Comparison of ENCODE assay signal across 9 cellular contexts in the genomic region with DNA sequence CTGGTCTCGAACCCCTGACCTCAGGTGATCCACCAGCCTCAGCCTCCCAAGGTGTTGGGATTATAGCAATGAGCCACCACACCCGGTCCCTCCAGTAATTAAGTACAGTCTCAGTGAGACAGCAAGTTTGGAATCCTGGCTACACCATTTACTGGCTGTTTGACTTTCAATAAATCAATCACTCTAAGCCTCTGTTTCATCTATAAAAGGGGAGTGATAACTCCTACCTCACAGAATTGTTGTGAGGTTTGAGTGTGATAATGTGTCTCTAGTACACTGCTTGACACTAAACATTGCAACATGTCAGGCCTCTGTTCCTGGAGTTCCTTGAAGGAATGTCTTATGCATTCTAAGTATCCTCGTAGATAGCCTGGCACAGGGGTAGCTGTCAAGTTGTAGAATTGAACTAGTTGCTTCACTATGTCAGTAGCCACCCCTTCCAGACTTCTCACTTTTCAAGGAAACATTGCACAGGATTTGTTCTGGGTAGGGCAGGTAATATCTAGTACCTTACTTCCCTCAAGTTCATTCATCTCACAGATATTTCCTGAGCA. TPM values are rescaled to one million over a fixed set of nuclear protein-coding genes. Genes with fewer than 3 reads are reported as not detected.
A peak's percentile ranks its signal among the peaks of the same experiment; 100 is the strongest.
DNase-seq lines count a peak whose midpoint lies in the region; ATAC-seq, FAIRE-seq and TF ChIP-seq lines count a peak whose summit lies in the region.
"Had no signal": no experiment of that assay in that cellular context is flagged by ENCODE, and none has a peak within 500 bp of the region (broad histone marks: within the 10 kb centered on the region; RNA-seq: fewer than 3 reads in every experiment).

No MANE protein-coding gene starts in this region.

- CTCF ChIA-PET in Panc1 (lab: Charles Lee): no interaction called here

- H3K4me3 ChIP-seq in Panc1 (ENCODE audit: low read depth in 2 of 2, low read length in 2 of 2) (peak overlapping the region; percentile 60 to 85), epithelial cell of proximal tubule (ENCODE audit: low read depth, low read length) (peak overlapping the region; percentile 78), retinal pigment epithelial cell (ENCODE audit: low read length) (peak overlapping the region; percentile 59)

- ATAC-seq in Panc1: no peak
- ATAC-seq in GM21367 (IDR thresholded peaks at IDR 0.05; ENCODE audit: unreplicated experiment): no peak

- H3K36me3 ChIP-seq in ES-I3 (ENCODE audit: insufficient read depth, low read length) (no peaks in the 10 kb centered on the region), Panc1 (ENCODE audit: control insufficient read depth, insufficient read depth, low read length) (no peaks in the 10 kb centered on the region)

- H3K27ac ChIP-seq in Panc1 (ENCODE audit: low read length): peak overlapping the region; percentile 95

- DNase-seq in Panc1 (ENCODE audit: low read depth, low spot score): no peak
- DNase-seq in epithelial cell of proximal tubule (ENCODE audit: low read depth): no peak
- DNase-seq in retinal pigment epithelial cell (ENCODE audit: low read depth): no peak
- no peak for DNase-seq in islet precursor cell
- DNase-seq in frontal cortex (ENCODE audit: low spot score in 2 of 2): no peak
- DNase-seq in stimulated activated CD4-positive, alpha-beta T cell treated with anti-CD3 and anti-CD28 coated beads, Interleukin-4, amount 100 ng/mL, for 1 hour: no peak

- TSS peak; percentile 70 for BruUV-seq in Panc1 (replicated peaks; lab: Mats Ljungman, UMichigan)

- TF ChIP-seq CTCF in Panc1 (IDR thresholded peaks at IDR 0.05): no peak
- no peak for TF ChIP-seq CTCF in epithelial cell of proximal tubule (conservative IDR thresholded peaks at IDR 0.05; ENCODE audit: low read depth, low read length)
- no peak for TF ChIP-seq CTCF in retinal pigment epithelial cell (conservative IDR thresholded peaks at IDR 0.05; ENCODE audit: low read depth, low read length)

- H3K9me3 ChIP-seq in ES-I3 (ENCODE audit: control insufficient read depth, insufficient read depth, low read length) (no peaks in the 10 kb centered on the region), Panc1 (ENCODE audit: control insufficient read depth, insufficient read depth, low read depth, low read length) (no peaks in the 10 kb centered on the region)

- in situ Hi-C loops in Panc1 (cut with HindIII; ENCODE audit: low pct_unique_long_range_greater_than_20kb, low sequenced_read_pairs): no loop called here

- intact Hi-C loops in Panc1 (cut with micrococcal nuclease; ENCODE audit: unreplicated experiment): no loop called here

- POLR2A ChIA-PET in Panc1 (lab: Charles Lee): no interaction called here

- H3K27me3 ChIP-seq in Panc1 (ENCODE audit: control insufficient read depth, insufficient read depth, low read length): no peaks in the 10 kb centered on the region

- no peak for FAIRE-seq in frontal cortex (lab: Jason Lieb, UNC)
- FAIRE-seq: TTC549 had no signal

- peaks cover 5% of the 10 kb centered on the region; the same call in 1 of the 2 replicates for H3K4me1 ChIP-seq in ES-I3 (ENCODE audit: insufficient read depth, low read length)
- H3K4me1 ChIP-seq in Panc1 (ENCODE audit: control insufficient read depth, insufficient read depth, low read length): peaks cover 24% of the 10 kb centered on the region

- H3K9ac ChIP-seq in ES-I3 (ENCODE audit: low read depth, low read length): peak overlapping the region; percentile 31; the same call in 1 of the 2 replicates

RNA-seq across cellular contexts. Expression of a gene that starts 12.4 kb away (rescaled TPM):
- total RNA-seq in Panc1 (2021; ENCODE audit: unreplicated experiment) (94.7 TPM), epithelial cell of proximal tubule (10.8 and 15.9 TPM in 2 replicates), frontal cortex (2.9 TPM)
- 122 TPM for polyA plus RNA-seq in Panc1 (2012; ENCODE audit: insufficient read length)

RNA-seq across cellular contexts. Expression of a gene that starts 19.3 kb away (rescaled TPM):
- total RNA-seq in Panc1 (2021; ENCODE audit: unreplicated experiment) (200 TPM), epithelial cell of proximal tubule (61.8 and 89.7 TPM in 2 replicates), frontal cortex (19.2 TPM)
- 232 TPM for polyA plus RNA-seq in Panc1 (2012; ENCODE audit: insufficient read length)

RNA-seq across cellular contexts. Expression of a gene that starts 30.4 kb away (rescaled TPM):
- total RNA-seq in Panc1 (2021; ENCODE audit: unreplicated experiment): 43.6 TPM
- 38.2 TPM for polyA plus RNA-seq in Panc1 (2012; ENCODE audit: insufficient read length)
- 20.7 and 43.7 TPM in 2 replicates for total RNA-seq in epithelial cell of proximal tubule
- 25.3 TPM for total RNA-seq in frontal cortex

RNA-seq across cellular contexts. Expression of a gene that starts 34.4 kb away (rescaled TPM):
- total RNA-seq in Panc1 (2021; ENCODE audit: unreplicated experiment): 7.8 TPM
- polyA plus RNA-seq in Panc1 (2012; ENCODE audit: insufficient read length): 8.6 TPM
- total RNA-seq in epithelial cell of proximal tubule: 0.72 and 8.1 TPM in 2 replicates
- 11.8 TPM for total RNA-seq in frontal cortex

RNA-seq across cellular contexts. Expression of a gene that starts 34.4 kb away (rescaled TPM):
- total RNA-seq in Panc1 (2021; ENCODE audit: unreplicated experiment) (53.6 TPM), epithelial cell of proximal tubule (75.2 and 132 TPM in 2 replicates), frontal cortex (13.9 TPM)
- 87.4 TPM for polyA plus RNA-seq in Panc1 (2012; ENCODE audit: insufficient read length)
